16 cellular contexts compared by ENCODE assay signal in genomic region chr9:93960971-93961841, GRCh38. TPM values are rescaled to one million over a fixed set of nuclear protein-coding genes. Genes with fewer than 3 reads are reported as not detected.
DNase-seq lines count a peak whose midpoint lies in the region; ATAC-seq, FAIRE-seq and TF ChIP-seq lines count a peak whose summit lies in the region.
"Had no signal": no experiment of that assay in that cellular context is flagged by ENCODE, and none has a peak within 500 bp of the region (broad histone marks: within the 10 kb centered on the region; RNA-seq: fewer than 3 reads in every experiment).

No MANE protein-coding gene starts in this region.

- H3K79me1 ChIP-seq in H1 (ENCODE audit: low read depth, low read length): no peaks in the 10 kb centered on the region

- H2BK5ac ChIP-seq in H1 (ENCODE audit: low read depth, low read length): no peak overlapping the region

- no peak overlapping the region for H3K14ac ChIP-seq in H1 (ENCODE audit: insufficient read length)

- H2BK120ac ChIP-seq in H1 (replicated peaks; ENCODE audit: low read depth, low read length): no peak overlapping the region

- H2AK5ac ChIP-seq in H1 (ENCODE audit: low read depth, low read length): no peak overlapping the region; the same call in 1 of the 2 replicates

- no peak overlapping the region for H3K4ac ChIP-seq in H1 (replicated peaks; ENCODE audit: insufficient read length, low read depth, low read length)

- H4K91ac ChIP-seq in H1 (replicated peaks; ENCODE audit: insufficient read length, low read length): no peak overlapping the region

- no peaks in the 10 kb centered on the region for H3K9me3 Mint-ChIP-seq in activated T-cell treated with anti-CD3 and anti-CD28 coated beads, Interleukin-2, amount 50 U/mL, for 4 hours
- H3K9me3 Mint-ChIP-seq in activated T-cell treated with anti-CD3 and anti-CD28 coated beads, Interleukin-2, amount 50 U/mL, for 24 hours: no peaks in the 10 kb centered on the region
- H3K9me3 Mint-ChIP-seq in stimulated activated memory B cell treated with anti-CD40 and anti-IgM and Interleukin-4, amounts not matched to agents 10 μg/mL and 1 μg/mL and 100 μg/mL, for 72 hours: no peaks in the 10 kb centered on the region

- H3K27ac Mint-ChIP-seq in activated T-cell treated with anti-CD3 and anti-CD28 coated beads, Interleukin-2, amount 50 U/mL, for 24 hours: no peak overlapping the region
- H3K27ac Mint-ChIP-seq in stimulated activated memory B cell treated with anti-CD40 and anti-IgM and Interleukin-4, amounts not matched to agents 10 μg/mL and 1 μg/mL and 100 μg/mL, for 72 hours: peak overlapping the region; percentile 25

- peaks cover 70% of the 10 kb centered on the region for H3K27me3 Mint-ChIP-seq in activated T-cell treated with anti-CD3 and anti-CD28 coated beads, Interleukin-2, amount 50 U/mL, for 4 hours (ENCODE audit: low read depth)
- peaks cover 69% of the 10 kb centered on the region for H3K27me3 Mint-ChIP-seq in activated T-cell treated with anti-CD3 and anti-CD28 coated beads, Interleukin-2, amount 50 U/mL, for 24 hours
- peaks cover 91% of the 10 kb centered on the region for H3K27me3 Mint-ChIP-seq in stimulated activated memory B cell treated with anti-CD40 and anti-IgM and Interleukin-4, amounts not matched to agents 10 μg/mL and 1 μg/mL and 100 μg/mL, for 72 hours

- peaks cover 56 to 67% (median 64%) of the 10 kb centered on the region in 4 experiments for H3K27me3 ChIP-seq in H1 (replicated peaks in 1 of 4; ENCODE audit: control insufficient read depth in 3 of 4, extremely low read depth in 1 of 4, insufficient read depth in 3 of 4, low read length in 3 of 4)

- H3K56ac ChIP-seq in H1 (replicated peaks; ENCODE audit: insufficient read length, low read depth, low read length): no peak overlapping the region

- H3K4me3 ChIP-seq in H1 (ENCODE audit: extremely low read depth in 1 of 4, insufficient read depth in 2 of 4, low read depth in 3 of 4, low read length in 4 of 4): peak overlapping the region in 1 of 4 experiments; percentile 52; a peak in 2 of 8 replicates
- H3K4me3 ChIP-seq: SK-N-MC, vagina had no signal

- TF ChIP-seq RAD21 in H1 (IDR thresholded peaks at IDR 0.05 in 1 of 2, conservative IDR thresholded peaks at IDR 0.05 in 1 of 2; ENCODE audit: low read depth in 2 of 2, low read length in 2 of 2): no peak

- no peaks in the 10 kb centered on the region for H3K79me2 ChIP-seq in H1 (ENCODE audit: control insufficient read depth in 1 of 2, insufficient read depth in 2 of 2, low read length in 2 of 2)

- H4K8ac ChIP-seq in H1 (ENCODE audit: extremely low read depth, insufficient read depth, low read length): no peak overlapping the region

- H3K4me2 ChIP-seq in H1 (ENCODE audit: insufficient read depth in 1 of 2, low read depth in 2 of 2, low read length in 2 of 2): peak overlapping the region; percentile 65 to 83; a peak in 3 of 4 replicates

- 17% methylated on average over 7 of the region's 11 CpGs; no CpG with 5 or more reads in 1 of the 2 experiments for WGBS in H1 (ENCODE audit: extremely low coverage in 1 of 2, insufficient coverage in 1 of 2, insufficient read length in 1 of 2, insufficient replicate concordance in 2 of 2, low coverage in 1 of 2, low lambda C conversion rate in 2 of 2, missing lambda C conversion rate in 1 of 2), 2 experiments

- no peak overlapping the region for H2BK20ac ChIP-seq in H1 (ENCODE audit: low read length)

- CTCF ChIA-PET in H1 (lab: Charles Lee; ENCODE audit: partially characterized antibody): interaction anchor here (0.7 to 11.8 kb wide), 14 partner anchors 14 to 370 kb away, joined by 3 to 146 read pairs (median 6); no protein-coding TSS in a partner anchor

- TF ChIP-seq EP300 in H1 (IDR thresholded peaks at IDR 0.05; ENCODE audit: borderline replicate concordance in 1 of 2, low read depth in 2 of 2, low read length in 2 of 2): no peak

- no peak overlapping the region for H2AFZ ChIP-seq in H1 (ENCODE audit: low read length)

- peaks cover 33% of the 10 kb centered on the region for H3K4me1 Mint-ChIP-seq in activated T-cell treated with anti-CD3 and anti-CD28 coated beads, Interleukin-2, amount 50 U/mL, for 4 hours (ENCODE audit: low read depth)
- H3K4me1 Mint-ChIP-seq in activated T-cell treated with anti-CD3 and anti-CD28 coated beads, Interleukin-2, amount 50 U/mL, for 24 hours (ENCODE audit: low read depth): peaks cover 40% of the 10 kb centered on the region
- H3K4me1 Mint-ChIP-seq in stimulated activated memory B cell treated with anti-CD40 and anti-IgM and Interleukin-4, amounts not matched to agents 10 μg/mL and 1 μg/mL and 100 μg/mL, for 72 hours: peaks cover 48% of the 10 kb centered on the region

- no peaks in the 10 kb centered on the region for H3K36me3 Mint-ChIP-seq in activated T-cell treated with anti-CD3 and anti-CD28 coated beads, Interleukin-2, amount 50 U/mL, for 4 hours (ENCODE audit: insufficient read depth)
- H3K36me3 Mint-ChIP-seq in activated T-cell treated with anti-CD3 and anti-CD28 coated beads, Interleukin-2, amount 50 U/mL, for 24 hours (ENCODE audit: low read depth): no peaks in the 10 kb centered on the region
- H3K36me3 Mint-ChIP-seq in stimulated activated memory B cell treated with anti-CD40 and anti-IgM and Interleukin-4, amounts not matched to agents 10 μg/mL and 1 μg/mL and 100 μg/mL, for 72 hours: peaks cover 6% of the 10 kb centered on the region

- TF ChIP-seq CTCF in H1 (IDR thresholded peaks at IDR 0.05; ENCODE audit: control extremely low read depth in 1 of 3, insufficient read depth in 1 of 3, low read depth in 1 of 3, low read length in 3 of 3): no peak

- H3K9me3 ChIP-seq in H1 (ENCODE audit: insufficient read depth in 2 of 2, low read depth in 1 of 2, low read length in 1 of 2): no peaks in the 10 kb centered on the region; a peak in 1 of 4 replicates
- H3K9me3 ChIP-seq: right atrium auricular region, vagina had no signal

- TF ChIP-seq POLR2A in H1 (IDR thresholded peaks at IDR 0.05; ENCODE audit: control extremely low read depth in 1 of 2, low read depth in 2 of 2, low read length in 2 of 2): no peak

- H4K5ac ChIP-seq in H1 (ENCODE audit: insufficient read length, low read depth, low read length): no peak overlapping the region

- H3K36me3 ChIP-seq in H1 (ENCODE audit: control insufficient read depth in 2 of 4, insufficient read depth in 4 of 4, low read length in 3 of 4): peaks cover 0 to 7% (median 0%) of the 10 kb centered on the region in 4 experiments; a peak in 1 of 8 replicates
- H3K36me3 ChIP-seq: right atrium auricular region, vagina had no signal

- H3K23me2 ChIP-seq in H1 (ENCODE audit: low read depth, low read length): 0 out of 2 replicates have a peak, but pooled peaks cover 3% of the 10 kb centered on the region

- DNase-seq in activated T-cell treated with anti-CD3 and anti-CD28 coated beads, Interleukin-2, amount 50 U/mL, for 4 hours: no peak
- no peak for DNase-seq in activated T-cell treated with anti-CD3 and anti-CD28 coated beads, Interleukin-2, amount 50 U/mL, for 24 hours
- DNase-seq in NCI-H2029 (lab: John Stamatoyannopoulos, UW) (peak; percentile 34), H1 (ENCODE audit: low read depth in 1 of 2, low spot score in 2 of 2) (no peak), DMS79 (lab: John Stamatoyannopoulos, UW) (no peak), DMS114 treated with DMSO at 0.1 percent for 48 hours (lab: John Stamatoyannopoulos, UW; ENCODE audit: unreplicated experiment) (no peak)
- DNase-seq: amniotic stem cell, GOT3 had no signal

- H2BK12ac ChIP-seq in H1 (ENCODE audit: low read depth, low read length): 0 out of 2 replicates have a peak overlapping the region, but pooled peaks have one; percentile 7

- H3K9ac ChIP-seq in H1 (replicated peaks in 1 of 4; ENCODE audit: extremely low read depth in 1 of 4, low read depth in 3 of 4, low read length in 3 of 4): no peak overlapping the region

- no peak overlapping the region for H3K18ac ChIP-seq in H1 (ENCODE audit: extremely low read depth, low read length)

- H3K4me3 Mint-ChIP-seq in activated T-cell treated with anti-CD3 and anti-CD28 coated beads, Interleukin-2, amount 50 U/mL, for 4 hours: peak overlapping the region; percentile 29
- no peak overlapping the region for H3K4me3 Mint-ChIP-seq in activated T-cell treated with anti-CD3 and anti-CD28 coated beads, Interleukin-2, amount 50 U/mL, for 24 hours
- peak overlapping the region; percentile 48 for H3K4me3 Mint-ChIP-seq in stimulated activated memory B cell treated with anti-CD40 and anti-IgM and Interleukin-4, amounts not matched to agents 10 μg/mL and 1 μg/mL and 100 μg/mL, for 72 hours

- ATAC-seq in activated T-cell treated with anti-CD3 and anti-CD28 coated beads, Interleukin-2, amount 50 U/mL, for 4 hours: no peak
- no peak for ATAC-seq in stimulated activated memory B cell treated with anti-CD40 and anti-IgM and Interleukin-4, amounts not matched to agents 10 μg/mL and 1 μg/mL and 100 μg/mL, for 72 hours
- no peak for ATAC-seq in HG02588 (IDR thresholded peaks at IDR 0.05; ENCODE audit: unreplicated experiment)

- peaks cover 2 to 19% of the 10 kb centered on the region in 2 experiments for H4K20me1 ChIP-seq in H1 (replicated peaks in 1 of 2; ENCODE audit: control insufficient read depth in 1 of 2, insufficient read depth in 2 of 2, low read length in 2 of 2)

- FAIRE-seq in H1 (lab: Jason Lieb, UNC): no peak

- H3K23ac ChIP-seq in H1 (ENCODE audit: insufficient read length): no peak overlapping the region

- peaks cover 0 to 24% (median 15%) of the 10 kb centered on the region in 4 experiments; a peak in 6 of 7 replicates for H3K4me1 ChIP-seq in H1 (replicated peaks in 1 of 4; ENCODE audit: control insufficient read depth in 3 of 4, insufficient read depth in 4 of 4, low read length in 3 of 4)

- POLR2A ChIA-PET in H1 (lab: Charles Lee; ENCODE audit: partially characterized antibody): interaction anchor here (1.0 to 4.0 kb wide), 3 partner anchors 11 to 250 kb away, joined by 3 to 20 read pairs (median 3); no protein-coding TSS in a partner anchor

- no peak overlapping the region for H3K27ac ChIP-seq in H1 (ENCODE audit: low read depth, low read length)
- H3K27ac ChIP-seq: epithelial cell of prostate, right atrium auricular region, SK-N-MC, vagina had no signal

- H2BK15ac ChIP-seq in H1 (ENCODE audit: low read length): 0 out of 2 replicates have a peak overlapping the region, but pooled peaks have one; percentile 63

TF ChIP-seq in H1, 55 proteins besides CTCF, POLR2A, EP300 and RAD21 (continues in another document):
- TF ChIP-seq SUZ12 (IDR thresholded peaks at IDR 0.05; ENCODE audit: low read length) (peak; percentile 73; the same call in 1 of the 2 replicates), CREB1 (IDR thresholded peaks at IDR 0.05) (no peak)

RNA-seq across cellular contexts. Expression of gene BARX1, which starts 6.1 kb away (rescaled TPM):
- total RNA-seq in activated T-cell treated with anti-CD3 and anti-CD28 coated beads, Interleukin-2, amount 50 U/mL, for 4 hours: not detected
- 2.1 and 2.6 TPM in 2 replicates for total RNA-seq in H1 (2021; fragmentation: NEBNext Ultra II Directional; extraction: Animal tissue kit (Norgen Biotek cat#: 25700))
- polyA plus RNA-seq in H1 (2011; rRNA removed): 0.79 and 1.3 TPM in 2 replicates
- 1.00 TPM for polyA plus RNA-seq in H1 (2011; cell fraction: cytosol; rRNA removed)
- 1.4 TPM for polyA plus RNA-seq in H1 (2011; cell fraction: nucleus; rRNA removed)
- 0.68 to 0.87 TPM (median 0.76 TPM) in 4 replicates for polyA plus RNA-seq in H1 (2012, experiment 1 of 2)
- 0.92 TPM for polyA plus RNA-seq in H1 (2012, experiment 2 of 2)
- polyA plus RNA-seq in H1 (2013, experiment 1 of 2): 2.3 TPM
- 2.3 TPM for polyA plus RNA-seq in H1 (2013, experiment 2 of 2)
- 0.22 TPM in 1 of 2 replicates, not detected in the other for polyA minus RNA-seq in H1 (2011; rRNA and poly(A)+ RNA removed)
- polyA minus RNA-seq in H1 (2011; cell fraction: cytosol; rRNA and poly(A)+ RNA removed): not detected
- polyA minus RNA-seq in H1 (2011; cell fraction: nucleus; rRNA and poly(A)+ RNA removed): not detected
- total RNA-seq: cerebellum, lung microvascular endothelial cell, right atrium auricular region, vagina had no signal
